8 cellular contexts compared by ENCODE assay signal in the genomic region with DNA sequence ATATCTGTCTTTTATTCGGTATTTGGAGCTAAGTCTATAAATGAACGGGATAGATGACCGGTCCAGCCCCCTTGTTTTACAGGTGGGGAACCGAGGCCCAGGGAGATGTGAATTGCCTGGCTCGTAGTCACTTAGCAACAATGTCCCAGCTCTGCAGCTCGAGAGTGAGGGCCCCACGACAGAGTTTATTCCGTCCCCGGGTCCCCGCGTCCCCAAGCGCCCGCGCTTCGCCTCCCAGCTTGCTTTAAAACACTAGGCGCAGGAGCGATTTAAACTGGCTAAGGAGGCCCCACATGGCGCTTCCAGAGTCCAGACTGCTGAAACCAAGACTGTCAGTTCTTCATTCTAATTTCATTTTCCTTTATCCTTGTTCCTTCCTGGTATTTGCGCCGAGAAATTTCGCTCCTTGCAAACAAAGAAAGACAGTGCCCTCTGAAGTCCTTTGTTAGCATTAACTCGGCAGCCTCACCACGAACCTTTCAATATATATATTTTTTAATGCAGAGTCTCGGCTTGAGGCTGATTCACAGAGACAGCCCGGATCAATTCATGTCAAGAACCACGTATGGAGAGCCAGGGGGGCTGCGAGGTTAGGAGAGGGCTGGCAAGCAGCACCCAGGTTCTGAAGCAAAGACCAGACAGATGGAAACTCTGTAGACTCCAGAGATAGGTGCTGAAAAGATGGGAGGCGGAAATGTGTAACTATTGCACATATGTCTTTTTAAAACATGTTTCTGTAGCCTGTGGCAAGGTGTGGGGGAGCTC. TPM values are rescaled to one million over a fixed set of nuclear protein-coding genes. Genes with fewer than 3 reads are reported as not detected.
DNase-seq lines count a peak whose midpoint lies in the region; ATAC-seq and TF ChIP-seq lines count a peak whose summit lies in the region.

No MANE protein-coding gene starts in this region.

- H3K4me1 Mint-ChIP-seq in dendritic cell treated with granulocyte-macrophage colony-stimulating factor and Interleukin-4, amounts not matched to agents 40 ng/mL and 50 ng/mL, for 4 days (ENCODE audit: low read depth) = peaks cover 62% of the 10 kb centered on the region
- H3K4me1 Mint-ChIP-seq in stimulated activated naive CD8-positive, alpha-beta T cell treated with anti-CD3 and anti-CD28 coated beads, Interleukin-15, amount 100 ng/mL, for 72 hours = peaks cover 47% of the 10 kb centered on the region

- H3F3A ChIP-seq in SU-DHL-6 (ENCODE audit: insufficient read depth) = 0 out of 2 replicates have a peak, but pooled peaks cover 5% of the 10 kb centered on the region

- no peaks in the 10 kb centered on the region for H3K9me2 ChIP-seq in SU-DHL-6 (replicated peaks; ENCODE audit: insufficient read depth, low read length)

- intact Hi-C loops in dendritic cell treated with granulocyte-macrophage colony-stimulating factor and Interleukin-4, amounts not matched to agents 40 ng/mL and 50 ng/mL, for 4 days (cut with micrococcal nuclease) = loop anchor here (2.0 to 10.0 kb wide), 3 partner anchors 247 to 847 kb away; no protein-coding TSS in a partner anchor
- intact Hi-C loops in lower leg skin (cut with DNase I; ENCODE audit: low total_unique reads) = loop anchor here (5.0 kb wide), 1 partner anchor 740 kb away; no protein-coding TSS in a partner anchor

- peak overlapping the region; percentile 31 for H3K4me2 ChIP-seq in SU-DHL-6 (ENCODE audit: low read depth, low read length, poor library complexity, severe bottlenecking)

- H4K20me1 ChIP-seq in SU-DHL-6 (ENCODE audit: low read depth, low read length) = no peaks in the 10 kb centered on the region

- no peaks in the 10 kb centered on the region for H3K79me2 ChIP-seq in SU-DHL-6 (ENCODE audit: insufficient read depth, low read length)

- DNase-seq in DMS53 treated with DMSO at 0.1 percent for 48 hours (lab: John Stamatoyannopoulos, UW; ENCODE audit: unreplicated experiment) = peak; percentile 80
- DNase-seq in KBM-7 = peak; percentile 64
- peak in 1 of 2 donors; percentile 53 for DNase-seq in lower leg skin (ENCODE audit: low spot score in 2 of 2)
- DNase-seq in stimulated activated naive CD8-positive, alpha-beta T cell treated with anti-CD3 and anti-CD28 coated beads, Interleukin-15, amount 100 ng/mL, for 72 hours = peak in 1 of 2 donors; percentile 21
- no peak for DNase-seq in GM19240 (ENCODE audit: insufficient read length, low spot score)

- H3K27ac Mint-ChIP-seq in dendritic cell treated with granulocyte-macrophage colony-stimulating factor and Interleukin-4, amounts not matched to agents 40 ng/mL and 50 ng/mL, for 4 days = peak overlapping the region; percentile 81
- H3K27ac Mint-ChIP-seq in stimulated activated naive CD8-positive, alpha-beta T cell treated with anti-CD3 and anti-CD28 coated beads, Interleukin-15, amount 100 ng/mL, for 72 hours = peak overlapping the region in 1 of 2 donors; percentile 67

- H3K4me3 ChIP-seq in SU-DHL-6 (ENCODE audit: insufficient read depth, low read length, poor library complexity, severe bottlenecking) (no peak overlapping the region), lower leg skin (ENCODE audit: low read depth, poor library complexity, severe bottlenecking) (peak overlapping the region; percentile 4)

- no peak overlapping the region for H3K9ac ChIP-seq in SU-DHL-6 (ENCODE audit: low read length)

- WGBS in lower leg skin, 2 donors = 5% methylated on average over 28 of the region's 28 CpGs

- H3K9me3 Mint-ChIP-seq in dendritic cell treated with granulocyte-macrophage colony-stimulating factor and Interleukin-4, amounts not matched to agents 40 ng/mL and 50 ng/mL, for 4 days = no peaks in the 10 kb centered on the region
- H3K9me3 Mint-ChIP-seq in stimulated activated naive CD8-positive, alpha-beta T cell treated with anti-CD3 and anti-CD28 coated beads, Interleukin-15, amount 100 ng/mL, for 72 hours = no peaks in the 10 kb centered on the region

- TF ChIP-seq CTCF in SU-DHL-6 (IDR thresholded peaks at IDR 0.05; ENCODE audit: insufficient read depth, low read length, poor library complexity, severe bottlenecking) = peak; percentile 21
- TF ChIP-seq CTCF in lower leg skin (IDR thresholded peaks at IDR 0.05) = no peak

- H3K36me3 Mint-ChIP-seq in dendritic cell treated with granulocyte-macrophage colony-stimulating factor and Interleukin-4, amounts not matched to agents 40 ng/mL and 50 ng/mL, for 4 days (ENCODE audit: low read depth) = peaks cover 11% of the 10 kb centered on the region

- H3K27me3 ChIP-seq in SU-DHL-6 (ENCODE audit: low read length) = no peaks in the 10 kb centered on the region

- H3K27me3 Mint-ChIP-seq in dendritic cell treated with granulocyte-macrophage colony-stimulating factor and Interleukin-4, amounts not matched to agents 40 ng/mL and 50 ng/mL, for 4 days = no peaks in the 10 kb centered on the region
- peaks cover 73% of the 10 kb centered on the region for H3K27me3 Mint-ChIP-seq in stimulated activated naive CD8-positive, alpha-beta T cell treated with anti-CD3 and anti-CD28 coated beads, Interleukin-15, amount 100 ng/mL, for 72 hours

- no peak overlapping the region for H2AFZ ChIP-seq in SU-DHL-6 (ENCODE audit: low read depth, low read length, severe bottlenecking)

- H3K9me3 ChIP-seq in SU-DHL-6 (ENCODE audit: insufficient read depth, low read length) = no peaks in the 10 kb centered on the region

- in situ Hi-C loops in KBM-7 (cut with MboI; ENCODE audit: low pct_unique_long_range_greater_than_20kb, low sequenced_read_pairs) = loop anchor here (10.0 to 25.0 kb wide), 2 partner anchors 430 to 737 kb away; no protein-coding TSS in a partner anchor

- TF ChIP-seq POLR2A in lower leg skin (IDR thresholded peaks at IDR 0.05) = no peak

- H3K27ac ChIP-seq in SU-DHL-6 (ENCODE audit: low read depth, low read length) = no peak overlapping the region

- no peaks in the 10 kb centered on the region for H3K36me3 ChIP-seq in SU-DHL-6 (ENCODE audit: low read length)

- peak overlapping the region; percentile 94 for H3K4me3 Mint-ChIP-seq in dendritic cell treated with granulocyte-macrophage colony-stimulating factor and Interleukin-4, amounts not matched to agents 40 ng/mL and 50 ng/mL, for 4 days
- H3K4me3 Mint-ChIP-seq in stimulated activated naive CD8-positive, alpha-beta T cell treated with anti-CD3 and anti-CD28 coated beads, Interleukin-15, amount 100 ng/mL, for 72 hours = peak overlapping the region; percentile 90 to 97

- no peak for ATAC-seq in stimulated activated naive CD8-positive, alpha-beta T cell treated with anti-CD3 and anti-CD28 coated beads, Interleukin-15, amount 100 ng/mL, for 72 hours
- ATAC-seq in GM21717 (IDR thresholded peaks at IDR 0.05; ENCODE audit: unreplicated experiment) = no peak

RNA-seq across cellular contexts. Expression of a gene that starts 1.4 kb away (rescaled TPM):
- 10 to 100 TPM; 10.5 to 14.1 (median 13.1) TPM for total RNA-seq in lower leg skin

RNA-seq across cellular contexts. Expression of a gene that starts 43.1 kb away (rescaled TPM):
- 100 to 1,000 TPM in 2 of 4 donors, 10 to 100 TPM in 2; 66.2 to 134 (median 93.9) TPM for total RNA-seq in lower leg skin
